In genomic region chr17:55661359-55661758, GRCh38 we compare ENCODE assay signal across 20 cellular contexts.
DNase-seq lines count a peak whose midpoint lies in the region; ATAC-seq and TF ChIP-seq lines count a peak whose summit lies in the region.
"Had no signal": no experiment of that assay in that cellular context is flagged by ENCODE, and none has a peak within 500 bp of the region (broad histone marks: within the 10 kb centered on the region; RNA-seq: fewer than 3 reads in every experiment).

No MANE protein-coding gene starts in this region.

- no peaks in the 10 kb centered on the region for H3K9me3 ChIP-seq in Karpas-422 (ENCODE audit: low read length)
- H3K9me3 ChIP-seq in SJCRH30 (replicated peaks) = no peaks in the 10 kb centered on the region

- no peaks in the 10 kb centered on the region for H4K20me1 ChIP-seq in Karpas-422 (ENCODE audit: insufficient read depth, low read depth, low read length)

- H3K27ac ChIP-seq in Karpas-422 (ENCODE audit: low read length) (peak overlapping the region; percentile 96), SJCRH30 (no peak overlapping the region)
- H3K27ac ChIP-seq: C4-2B had no signal

- peak overlapping the region; percentile 45 for H3K4me3 ChIP-seq in Karpas-422 (ENCODE audit: low read length)
- H3K4me3 ChIP-seq in SJCRH30 = no peak overlapping the region

- no peak for ATAC-seq in SK-N-SH treated with all-trans-retinoic acid at 6 μM for 48 hours
- ATAC-seq: HCT116 had no signal

- no peaks in the 10 kb centered on the region for H3K27me3 ChIP-seq in Karpas-422 (ENCODE audit: low read length)
- H3K27me3 ChIP-seq in SJCRH30 = no peaks in the 10 kb centered on the region

- H3K9ac ChIP-seq in Karpas-422 (ENCODE audit: low read length) = peak overlapping the region; percentile 51

- peaks cover 72% of the 10 kb centered on the region for H3K4me1 ChIP-seq in Karpas-422 (ENCODE audit: low read length)
- H3K4me1 ChIP-seq in SJCRH30 = no peaks in the 10 kb centered on the region

- H3K79me2 ChIP-seq in Karpas-422 (ENCODE audit: low read length) = no peaks in the 10 kb centered on the region

- DNase-seq in Karpas-422 (peak; percentile 82), NCI-H524 treated with DMSO at 0.1 percent for 48 hours (lab: John Stamatoyannopoulos, UW) (peak; percentile 60), inferior parietal cortex (ENCODE audit: extremely low spot score) (peak; percentile 32), SJCRH30 (no peak), iPS-NIHi7 (ENCODE audit: extremely low spot score) (no peak), RPMI8226 (no peak)
- DNase-seq: Calu3; CD8-positive, alpha-beta memory T cell; DMS53; EL; GF-D8; KG1; NCI-H1105 treated with DMSO at 0.1 percent for 48 hours; NCI-H2081 treated with DMSO at 0.1 percent for 48 hours; NCI-H510A; SHP77 treated with DMSO at 0.1 percent for 48 hours; T-helper 1 cell had no signal

- H3K36me3 ChIP-seq in Karpas-422 (ENCODE audit: insufficient read depth, low read length) (no peaks in the 10 kb centered on the region), SJCRH30 (no peaks in the 10 kb centered on the region)

- H3K4me2 ChIP-seq in Karpas-422 (ENCODE audit: low read depth, low read length, poor library complexity, severe bottlenecking) = peak overlapping the region; percentile 64

- no peaks in the 10 kb centered on the region for H3K9me2 ChIP-seq in Karpas-422 (replicated peaks; ENCODE audit: insufficient read depth, low read length)

- no peak overlapping the region for H2AFZ ChIP-seq in Karpas-422 (ENCODE audit: low read length)

TF ChIP-seq in SK-N-SH treated with all-trans-retinoic acid at 6 μM for 48 hours, 23 proteins besides CTCF, POLR2A, EP300 and RAD21:
- TF ChIP-seq GLIS3 (CRISPR knock-in tag; IDR thresholded peaks at IDR 0.05) (no peak), ZFP30 (CRISPR knock-in tag; IDR thresholded peaks at IDR 0.05) (no peak), ISL1 (CRISPR knock-in tag; IDR thresholded peaks at IDR 0.05) (no peak), TOX (CRISPR knock-in tag; IDR thresholded peaks at IDR 0.05; ENCODE audit: borderline replicate concordance) (no peak), OSR1 (CRISPR knock-in tag; IDR thresholded peaks at IDR 0.05) (no peak), TCF4 (CRISPR knock-in tag; IDR thresholded peaks at IDR 0.05; ENCODE audit: borderline replicate concordance) (peak; percentile 60), ESRRG (CRISPR knock-in tag; IDR thresholded peaks at IDR 0.05) (no peak)
- TF ChIP-seq, protein P1, sequence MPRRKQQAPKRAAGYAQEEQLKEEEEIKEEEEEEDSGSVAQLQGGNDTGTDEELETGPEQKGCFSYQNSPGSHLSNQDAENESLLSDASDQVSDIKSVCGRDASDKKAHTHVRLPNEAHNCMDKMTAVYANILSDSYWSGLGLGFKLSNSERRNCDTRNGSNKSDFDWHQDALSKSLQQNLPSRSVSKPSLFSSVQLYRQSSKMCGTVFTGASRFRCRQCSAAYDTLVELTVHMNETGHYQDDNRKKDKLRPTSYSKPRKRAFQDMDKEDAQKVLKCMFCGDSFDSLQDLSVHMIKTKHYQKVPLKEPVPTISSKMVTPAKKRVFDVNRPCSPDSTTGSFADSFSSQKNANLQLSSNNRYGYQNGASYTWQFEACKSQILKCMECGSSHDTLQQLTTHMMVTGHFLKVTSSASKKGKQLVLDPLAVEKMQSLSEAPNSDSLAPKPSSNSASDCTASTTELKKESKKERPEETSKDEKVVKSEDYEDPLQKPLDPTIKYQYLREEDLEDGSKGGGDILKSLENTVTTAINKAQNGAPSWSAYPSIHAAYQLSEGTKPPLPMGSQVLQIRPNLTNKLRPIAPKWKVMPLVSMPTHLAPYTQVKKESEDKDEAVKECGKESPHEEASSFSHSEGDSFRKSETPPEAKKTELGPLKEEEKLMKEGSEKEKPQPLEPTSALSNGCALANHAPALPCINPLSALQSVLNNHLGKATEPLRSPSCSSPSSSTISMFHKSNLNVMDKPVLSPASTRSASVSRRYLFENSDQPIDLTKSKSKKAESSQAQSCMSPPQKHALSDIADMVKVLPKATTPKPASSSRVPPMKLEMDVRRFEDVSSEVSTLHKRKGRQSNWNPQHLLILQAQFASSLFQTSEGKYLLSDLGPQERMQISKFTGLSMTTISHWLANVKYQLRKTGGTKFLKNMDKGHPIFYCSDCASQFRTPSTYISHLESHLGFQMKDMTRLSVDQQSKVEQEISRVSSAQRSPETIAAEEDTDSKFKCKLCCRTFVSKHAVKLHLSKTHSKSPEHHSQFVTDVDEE (CRISPR knock-in tag; IDR thresholded peaks at IDR 0.05) = peak; percentile 12; the same call in 1 of the 2 replicates
TF ChIP-seq in SK-N-SH treated with all-trans-retinoic acid at 6 μM for 48 hours: peak in this region for 2.

Comparison
In these comparisons a context has a peak if more than half of its experiments do, and no peak if none do; other contexts are left out.
1. DNase-seq: peak in Karpas-422 (single experiment), NCI-H524 treated with DMSO at 0.1 percent for 48 hours (single experiment) and inferior parietal cortex (single experiment); none in SJCRH30 (0 of 2), iPS-NIHi7 (single experiment) and RPMI8226 (single experiment).